Comparison of ENCODE assay signal across 12 cellular contexts in the genomic region with DNA sequence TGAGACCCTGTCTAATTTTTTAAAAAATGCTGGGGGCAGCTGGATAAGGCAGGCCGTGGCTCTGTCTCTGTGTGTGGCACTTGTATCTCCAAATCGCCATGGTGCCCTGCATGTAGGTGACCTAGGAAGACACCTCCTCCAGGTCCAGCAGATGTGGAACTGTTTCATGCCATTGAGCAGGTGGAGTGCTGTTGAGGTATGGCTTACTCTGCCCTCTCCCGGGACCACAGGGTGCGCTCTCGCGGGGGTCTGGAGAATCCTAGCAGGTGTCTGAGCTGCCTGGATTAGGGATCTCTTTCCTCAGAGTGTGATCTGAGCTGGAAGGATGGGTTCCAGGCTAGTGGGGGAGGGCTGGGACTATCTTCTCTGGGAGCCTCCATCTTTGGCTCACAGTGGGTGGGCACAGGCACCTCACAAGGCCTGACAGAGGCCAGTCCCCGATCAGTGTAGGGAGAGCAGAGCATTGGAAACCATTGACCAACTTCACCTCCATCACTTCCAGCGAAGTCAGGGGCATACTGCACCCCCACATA.
DNase-seq lines count a peak whose midpoint lies in the region; ATAC-seq and TF ChIP-seq lines count a peak whose summit lies in the region.
"Had no signal": no experiment of that assay in that cellular context is flagged by ENCODE, and none has a peak within 500 bp of the region (broad histone marks: within the 10 kb centered on the region; RNA-seq: fewer than 3 reads in every experiment).

No MANE protein-coding gene starts in this region.

- H3K4me2 ChIP-seq in BLaER1 treated with 17β-estradiol and CSF1 and Interleukin-3, amounts not matched to agents 10 nM and 100 nM: peak overlapping the region; percentile 78 to 98 (median 94)
- H3K4me2 ChIP-seq in GM23248 (ENCODE audit: unreplicated experiment): peak overlapping the region; percentile 94

- H3K79me2 ChIP-seq in GM23248 (ENCODE audit: insufficient read depth): no peaks in the 10 kb centered on the region

- peak overlapping the region in 10 of 11 experiments; percentile 17 to 76 (median 68); a peak in 16 of 22 replicates for H3K9ac ChIP-seq in BLaER1 treated with 17β-estradiol and CSF1 and Interleukin-3, amounts not matched to agents 10 nM and 100 nM
- peak overlapping the region; percentile 74 for H3K9ac ChIP-seq in GM23248

- H3K9me3 ChIP-seq in BLaER1 treated with 17β-estradiol and CSF1 and Interleukin-3, amounts not matched to agents 10 nM and 100 nM (replicated peaks in 1 of 11): peaks cover 0 to 27% (median 20%) of the 10 kb centered on the region in 11 experiments; a peak in 18 of 22 replicates
- no peaks in the 10 kb centered on the region for H3K9me3 ChIP-seq in GM23248 (ENCODE audit: low read depth)
- H3K9me3 ChIP-seq in naive thymus-derived CD4-positive, alpha-beta T cell (ENCODE audit: control insufficient read depth in 2 of 3, low read length in 3 of 3): no peaks in the 10 kb centered on the region
- H3K9me3 ChIP-seq in ascending aorta: no peaks in the 10 kb centered on the region
- H3K9me3 ChIP-seq: pancreas had no signal

- H3K36me3 ChIP-seq in BLaER1 treated with 17β-estradiol and CSF1 and Interleukin-3, amounts not matched to agents 10 nM and 100 nM: no peaks in the 10 kb centered on the region
- H3K36me3 ChIP-seq in GM23248 (ENCODE audit: low read depth) (no peaks in the 10 kb centered on the region), ascending aorta (no peaks in the 10 kb centered on the region)
- no peaks in the 10 kb centered on the region for H3K36me3 ChIP-seq in naive thymus-derived CD4-positive, alpha-beta T cell (ENCODE audit: control insufficient read depth in 2 of 3, insufficient read depth in 3 of 3, low read length in 3 of 3)
- H3K36me3 ChIP-seq: pancreas had no signal

- H3K9me3 Mint-ChIP-seq in activated naive CD8-positive, alpha-beta T cell treated with anti-CD3 and anti-CD28 coated beads for 36 hours: peaks cover 4% of the 10 kb centered on the region
- peaks cover 0 to 3% (median 0%) of the 10 kb centered on the region in 11 donors for H3K9me3 Mint-ChIP-seq in naive thymus-derived CD4-positive, alpha-beta T cell

- no peak for TF ChIP-seq CTCF in ascending aorta (IDR thresholded peaks at IDR 0.05)
- TF ChIP-seq CTCF in lower leg skin (IDR thresholded peaks at IDR 0.05): no peak

- CTCF ChIA-PET in naive thymus-derived CD4-positive, alpha-beta T cell (lab: Charles Lee): interaction anchor here (0.7 to 8.7 kb wide), 10 partner anchors 15 to 257 kb away, joined by 3 to 258 read pairs (median 5); no protein-coding TSS in a partner anchor

- TF ChIP-seq POLR2A in lower leg skin (IDR thresholded peaks at IDR 0.05): no peak

- POLR2A ChIA-PET in naive thymus-derived CD4-positive, alpha-beta T cell (lab: Charles Lee): interaction anchor here (0.8 to 5.3 kb wide), 13 partner anchors 9 to 163 kb away, joined by 3 to 84 read pairs (median 6); no protein-coding TSS in a partner anchor

- peaks cover 4% of the 10 kb centered on the region for H3K36me3 Mint-ChIP-seq in activated naive CD8-positive, alpha-beta T cell treated with anti-CD3 and anti-CD28 coated beads for 36 hours
- H3K36me3 Mint-ChIP-seq in naive thymus-derived CD4-positive, alpha-beta T cell: peaks cover 0 to 1% (median 0%) of the 10 kb centered on the region in 5 donors
- H3K36me3 Mint-ChIP-seq: brain had no signal

- H3K4me3 Mint-ChIP-seq in activated naive CD8-positive, alpha-beta T cell treated with anti-CD3 and anti-CD28 coated beads for 36 hours: peak overlapping the region; percentile 66
- H3K4me3 Mint-ChIP-seq in naive thymus-derived CD4-positive, alpha-beta T cell: peak overlapping the region; percentile 75 to 92 (median 84)
- H3K4me3 Mint-ChIP-seq: brain had no signal

- no peak for ATAC-seq in naive thymus-derived CD4-positive, alpha-beta T cell
- no peak for ATAC-seq in GM21529 (IDR thresholded peaks at IDR 0.05; ENCODE audit: unreplicated experiment)

- DNase-seq in GM23248 (no peak), ascending aorta (ENCODE audit: low spot score in 2 of 2) (no peak), lower leg skin (ENCODE audit: low spot score in 2 of 2) (no peak), NCI-H345 (lab: John Stamatoyannopoulos, UW) (no peak)
- DNase-seq in activated naive CD8-positive, alpha-beta T cell treated with anti-CD3 and anti-CD28 coated beads for 36 hours: no peak
- no peak for DNase-seq in naive thymus-derived CD4-positive, alpha-beta T cell
- DNase-seq: NCI-H2171 treated with DMSO at 0.1 percent for 48 hours, pancreas had no signal

- H3K4me3 ChIP-seq in BLaER1 treated with 17β-estradiol and CSF1 and Interleukin-3, amounts not matched to agents 10 nM and 100 nM: peak overlapping the region in 5 of 10 experiments; percentile 27 to 63 (median 44); a peak in 9 of 20 replicates
- H3K4me3 ChIP-seq in GM23248: no peak overlapping the region
- H3K4me3 ChIP-seq in naive thymus-derived CD4-positive, alpha-beta T cell (ENCODE audit: low read length): peak overlapping the region; percentile 32
- no peak overlapping the region for H3K4me3 ChIP-seq in ascending aorta
- H3K4me3 ChIP-seq in lower leg skin (ENCODE audit: low read depth, poor library complexity, severe bottlenecking): no peak overlapping the region
- H3K4me3 ChIP-seq: lung had no signal

- H2AFZ ChIP-seq in GM23248: no peak overlapping the region

- H3K9me2 ChIP-seq in GM23248 (ENCODE audit: insufficient read depth): no peaks in the 10 kb centered on the region

- intact Hi-C loops in naive thymus-derived CD4-positive, alpha-beta T cell (cut with micrococcal nuclease): loop anchor here (1.0 to 5.0 kb wide), 3 partner anchors 8 to 346 kb away; no protein-coding TSS in a partner anchor
- intact Hi-C loops in ascending aorta (cut with DNase I): no loop called here
- intact Hi-C loops in lower leg skin (cut with DNase I; ENCODE audit: low total_unique reads): loop anchor here (5.0 kb wide), 1 partner anchor 156 kb away; no protein-coding TSS in a partner anchor

- H3K27ac Mint-ChIP-seq in activated naive CD8-positive, alpha-beta T cell treated with anti-CD3 and anti-CD28 coated beads for 36 hours: peak overlapping the region; percentile 96
- peak overlapping the region; percentile 85 to 98 (median 92) for H3K27ac Mint-ChIP-seq in naive thymus-derived CD4-positive, alpha-beta T cell
- H3K27ac Mint-ChIP-seq: brain had no signal

- WGBS in GM23248 (ENCODE audit: low coverage in 1 of 2, low lambda C conversion rate in 2 of 2, missing lambda C conversion rate in 2 of 2), 2 experiments: 94 to 96% methylated on average over 8 of the region's 8 CpGs
- WGBS in lower leg skin, 2 donors: 97% methylated on average over 8 of the region's 8 CpGs

- peak overlapping the region; percentile 4 to 83 (median 76); a peak in 19 of 22 replicates for H3K27ac ChIP-seq in BLaER1 treated with 17β-estradiol and CSF1 and Interleukin-3, amounts not matched to agents 10 nM and 100 nM
- peak overlapping the region; percentile 67; the same call in 1 of the 2 replicates for H3K27ac ChIP-seq in GM23248
- peak overlapping the region; percentile 83 for H3K27ac ChIP-seq in naive thymus-derived CD4-positive, alpha-beta T cell (ENCODE audit: low read depth, low read length)
- H3K27ac ChIP-seq in ascending aorta: peak overlapping the region in 1 of 2 donors; percentile 18

- peaks cover 43 to 74% (median 63%) of the 10 kb centered on the region in 10 experiments for H3K4me1 ChIP-seq in BLaER1 treated with 17β-estradiol and CSF1 and Interleukin-3, amounts not matched to agents 10 nM and 100 nM
- peaks cover 13% of the 10 kb centered on the region for H3K4me1 ChIP-seq in GM23248 (ENCODE audit: insufficient read depth)
- peaks cover 44 to 48% of the 10 kb centered on the region in 2 donors for H3K4me1 ChIP-seq in naive thymus-derived CD4-positive, alpha-beta T cell (ENCODE audit: control insufficient read depth in 2 of 2, insufficient read depth in 2 of 2, low read length in 2 of 2)
- H3K4me1 ChIP-seq in ascending aorta: no peaks in the 10 kb centered on the region
- H3K4me1 ChIP-seq: pancreas had no signal

- H3K4me1 Mint-ChIP-seq in activated naive CD8-positive, alpha-beta T cell treated with anti-CD3 and anti-CD28 coated beads for 36 hours: peaks cover 70% of the 10 kb centered on the region
- peaks cover 35 to 77% (median 65%) of the 10 kb centered on the region in 7 donors for H3K4me1 Mint-ChIP-seq in naive thymus-derived CD4-positive, alpha-beta T cell

- no peaks in the 10 kb centered on the region for H3K27me3 ChIP-seq in BLaER1 treated with 17β-estradiol and CSF1 and Interleukin-3, amounts not matched to agents 10 nM and 100 nM
- H3K27me3 ChIP-seq in GM23248 (replicated peaks; ENCODE audit: insufficient read depth) (no peaks in the 10 kb centered on the region), ascending aorta (no peaks in the 10 kb centered on the region)
- H3K27me3 ChIP-seq in naive thymus-derived CD4-positive, alpha-beta T cell (ENCODE audit: control insufficient read depth in 2 of 2, insufficient read depth in 2 of 2, low read length in 2 of 2): no peaks in the 10 kb centered on the region
- H3K27me3 ChIP-seq: pancreas had no signal

- in situ Hi-C loops in GM23248 (cut with MboI): no loop called here

- H3K27me3 Mint-ChIP-seq in activated naive CD8-positive, alpha-beta T cell treated with anti-CD3 and anti-CD28 coated beads for 36 hours: no peaks in the 10 kb centered on the region
- peaks cover 0 to 2% (median 0%) of the 10 kb centered on the region in 5 donors for H3K27me3 Mint-ChIP-seq in naive thymus-derived CD4-positive, alpha-beta T cell

- H4K20me1 ChIP-seq in BLaER1 treated with 17β-estradiol and CSF1 and Interleukin-3, amounts not matched to agents 10 nM and 100 nM: no peaks in the 10 kb centered on the region
- no peaks in the 10 kb centered on the region for H4K20me1 ChIP-seq in GM23248 (ENCODE audit: insufficient read depth)

- H3F3A ChIP-seq in GM23248 (ENCODE audit: insufficient read depth): peaks cover 14% of the 10 kb centered on the region; the same call in 1 of the 2 replicates
